25 cellular contexts compared by ENCODE assay signal in genomic region chr19:19432732-19433131, GRCh38. TPM values are rescaled to one million over a fixed set of nuclear protein-coding genes. Genes with fewer than 3 reads are reported as not detected.
DNase-seq lines count a peak whose midpoint lies in the region; TF ChIP-seq lines count a peak whose summit lies in the region.
"Had no signal": no experiment of that assay in that cellular context is flagged by ENCODE, and none has a peak within 500 bp of the region (broad histone marks: within the 10 kb centered on the region; RNA-seq: fewer than 3 reads in every experiment).

No MANE protein-coding gene starts in this region.

- H3K4me3 Mint-ChIP-seq in activated naive CD4-positive, alpha-beta T cell treated with anti-CD3 and anti-CD28 coated beads, Interleukin-2, amount 10 ng/mL, durations not matched to agents 7 days and 5 days, result no peak overlapping the region
- H3K4me3 Mint-ChIP-seq in activated naive CD4-positive, alpha-beta T cell treated with anti-CD3 and anti-CD28 coated beads for 36 hours, result no peak overlapping the region
- peak overlapping the region in 1 of 5 experiments; percentile 13 for H3K4me3 Mint-ChIP-seq in brain
- H3K4me3 Mint-ChIP-seq in neural progenitor cell, result no peak overlapping the region
- no peak overlapping the region for H3K4me3 Mint-ChIP-seq in endothelial cell (ENCODE audit: unreplicated experiment)
- H3K4me3 Mint-ChIP-seq: activated naive CD8-positive, alpha-beta T cell treated with anti-CD3 and anti-CD28 coated beads, Interleukin-2, amount 10 ng/mL, durations not matched to agents 7 days and 5 days; memory B cell had no signal

- H3K27ac Mint-ChIP-seq in activated naive CD4-positive, alpha-beta T cell treated with anti-CD3 and anti-CD28 coated beads, Interleukin-2, amount 10 ng/mL, durations not matched to agents 7 days and 5 days, result peak overlapping the region; percentile 47
- no peak overlapping the region for H3K27ac Mint-ChIP-seq in activated naive CD4-positive, alpha-beta T cell treated with anti-CD3 and anti-CD28 coated beads for 36 hours
- H3K27ac Mint-ChIP-seq in brain (peak overlapping the region in 3 of 5 experiments; percentile 22 to 56 (median 40)), neural progenitor cell (peak overlapping the region; percentile 29), endothelial cell (ENCODE audit: unreplicated experiment) (no peak overlapping the region)
- H3K27ac Mint-ChIP-seq: activated naive CD8-positive, alpha-beta T cell treated with anti-CD3 and anti-CD28 coated beads, Interleukin-2, amount 10 ng/mL, durations not matched to agents 7 days and 5 days had no signal

- H3K9ac ChIP-seq in neural progenitor cell, result no peak overlapping the region

- TF ChIP-seq CTCF in HEK293 (tag by site-specific recombination; IDR thresholded peaks at IDR 0.05) (no peak), brain (conservative IDR thresholded peaks at IDR 0.05) (no peak), neural progenitor cell (IDR thresholded peaks at IDR 0.05) (no peak), BE2C (IDR thresholded peaks at IDR 0.05; ENCODE audit: low read depth, low read length) (no peak), endothelial cell (IDR thresholded peaks at IDR 0.05; ENCODE audit: unreplicated experiment) (no peak)

- peaks cover 97% of the 10 kb centered on the region for H4K20me1 ChIP-seq in neural progenitor cell (ENCODE audit: low read depth)

- H3F3A ChIP-seq in neural progenitor cell (ENCODE audit: low read depth), result peaks cover 14% of the 10 kb centered on the region

- CTCF ChIA-PET in activated naive CD4-positive, alpha-beta T cell treated with anti-CD3 and anti-CD28 coated beads, Interleukin-2, amount 10 ng/mL, durations not matched to agents 7 days and 5 days (lab: Charles Lee), result interaction anchor here (0.6 to 0.9 kb wide), 2 partner anchors 35 to 58 kb away, joined by 3 read pairs; no protein-coding TSS in a partner anchor
- CTCF ChIA-PET in activated naive CD4-positive, alpha-beta T cell treated with anti-CD3 and anti-CD28 coated beads for 36 hours (lab: Charles Lee), result no interaction called here
- CTCF ChIA-PET in HEK293 (lab: Yijun Ruan, JAX), result no interaction called here

- H3K4me1 ChIP-seq in HEK293 (ENCODE audit: control insufficient read depth, insufficient read depth, low read length) (peaks cover 15% of the 10 kb centered on the region; the same call in 1 of the 2 replicates), neural progenitor cell (peaks cover 23% of the 10 kb centered on the region), BE2C (no peaks in the 10 kb centered on the region)

- H3K9me3 ChIP-seq in HEK293 (ENCODE audit: control insufficient read depth, insufficient read depth, low read depth, low read length), result no peaks in the 10 kb centered on the region
- no peaks in the 10 kb centered on the region for H3K9me3 ChIP-seq in neural progenitor cell (ENCODE audit: low read depth)
- no peaks in the 10 kb centered on the region for H3K9me3 ChIP-seq in BE2C
- H3K9me3 ChIP-seq: MG63, transverse colon had no signal

- H3K4me2 ChIP-seq in neural progenitor cell, result no peak overlapping the region
- H3K4me2 ChIP-seq: PC-9 had no signal

- no peaks in the 10 kb centered on the region for H3K9me3 Mint-ChIP-seq in activated naive CD4-positive, alpha-beta T cell treated with anti-CD3 and anti-CD28 coated beads, Interleukin-2, amount 10 ng/mL, durations not matched to agents 7 days and 5 days
- H3K9me3 Mint-ChIP-seq in activated naive CD4-positive, alpha-beta T cell treated with anti-CD3 and anti-CD28 coated beads for 36 hours, result no peaks in the 10 kb centered on the region
- peaks cover 0 to 2% (median 0%) of the 10 kb centered on the region in 5 experiments for H3K9me3 Mint-ChIP-seq in brain
- no peaks in the 10 kb centered on the region for H3K9me3 Mint-ChIP-seq in neural progenitor cell
- H3K9me3 Mint-ChIP-seq in endothelial cell (ENCODE audit: unreplicated experiment), result no peaks in the 10 kb centered on the region
- H3K9me3 Mint-ChIP-seq: activated naive CD8-positive, alpha-beta T cell treated with anti-CD3 and anti-CD28 coated beads, Interleukin-2, amount 10 ng/mL, durations not matched to agents 7 days and 5 days; memory B cell had no signal

- peaks cover 100% of the 10 kb centered on the region for H3K79me2 ChIP-seq in neural progenitor cell (ENCODE audit: low read depth)

- H3K27me3 Mint-ChIP-seq in activated naive CD4-positive, alpha-beta T cell treated with anti-CD3 and anti-CD28 coated beads, Interleukin-2, amount 10 ng/mL, durations not matched to agents 7 days and 5 days, result no peaks in the 10 kb centered on the region
- no peaks in the 10 kb centered on the region for H3K27me3 Mint-ChIP-seq in activated naive CD4-positive, alpha-beta T cell treated with anti-CD3 and anti-CD28 coated beads for 36 hours (ENCODE audit: low read depth)
- H3K27me3 Mint-ChIP-seq in brain, result no peaks in the 10 kb centered on the region
- H3K27me3 Mint-ChIP-seq in neural progenitor cell (ENCODE audit: insufficient read depth, low read depth), result no peaks in the 10 kb centered on the region
- peaks cover 3% of the 10 kb centered on the region for H3K27me3 Mint-ChIP-seq in endothelial cell (ENCODE audit: unreplicated experiment)
- H3K27me3 Mint-ChIP-seq: activated naive CD8-positive, alpha-beta T cell treated with anti-CD3 and anti-CD28 coated beads, Interleukin-2, amount 10 ng/mL, durations not matched to agents 7 days and 5 days; memory B cell had no signal

- H3K4me3 ChIP-seq in HEK293 (ENCODE audit: low read depth, low read length), result no peak overlapping the region
- H3K4me3 ChIP-seq in neural progenitor cell, result no peak overlapping the region
- H3K4me3 ChIP-seq in BE2C (ENCODE audit: low read depth, low read length), result no peak overlapping the region
- H3K4me3 ChIP-seq: dorsolateral prefrontal cortex, MG63, PC-9, transverse colon had no signal

- peaks cover 14% of the 10 kb centered on the region for H3K4me1 Mint-ChIP-seq in activated naive CD4-positive, alpha-beta T cell treated with anti-CD3 and anti-CD28 coated beads, Interleukin-2, amount 10 ng/mL, durations not matched to agents 7 days and 5 days
- H3K4me1 Mint-ChIP-seq in activated naive CD4-positive, alpha-beta T cell treated with anti-CD3 and anti-CD28 coated beads for 36 hours (ENCODE audit: low read depth), result peaks cover 54% of the 10 kb centered on the region
- H3K4me1 Mint-ChIP-seq in brain (peaks cover 25% of the 10 kb centered on the region), neural progenitor cell (peaks cover 23% of the 10 kb centered on the region), endothelial cell (ENCODE audit: unreplicated experiment) (peaks cover 15% of the 10 kb centered on the region)

- no peaks in the 10 kb centered on the region for H3K27me3 ChIP-seq in neural progenitor cell
- no peaks in the 10 kb centered on the region for H3K27me3 ChIP-seq in BE2C
- H3K27me3 ChIP-seq: dorsolateral prefrontal cortex, MG63, transverse colon had no signal

- H3K36me3 Mint-ChIP-seq in activated naive CD4-positive, alpha-beta T cell treated with anti-CD3 and anti-CD28 coated beads, Interleukin-2, amount 10 ng/mL, durations not matched to agents 7 days and 5 days, result peaks cover 20% of the 10 kb centered on the region
- H3K36me3 Mint-ChIP-seq in activated naive CD4-positive, alpha-beta T cell treated with anti-CD3 and anti-CD28 coated beads for 36 hours (ENCODE audit: low read depth), result peaks cover 6% of the 10 kb centered on the region
- H3K36me3 Mint-ChIP-seq in brain, result peaks cover 9% of the 10 kb centered on the region
- peaks cover 23% of the 10 kb centered on the region for H3K36me3 Mint-ChIP-seq in neural progenitor cell
- peaks cover 8% of the 10 kb centered on the region for H3K36me3 Mint-ChIP-seq in endothelial cell (ENCODE audit: low read depth, unreplicated experiment)

- no peak overlapping the region for H3K27ac ChIP-seq in HEK293 (ENCODE audit: extremely low read depth, low read depth, low read length)
- no peak overlapping the region for H3K27ac ChIP-seq in neural progenitor cell
- H3K27ac ChIP-seq: dorsolateral prefrontal cortex, PC-9, transverse colon had no signal

- intact Hi-C loops in activated naive CD4-positive, alpha-beta T cell treated with anti-CD3 and anti-CD28 coated beads for 36 hours (cut with micrococcal nuclease), result no loop called here

- H3K36me3 ChIP-seq in HEK293 (ENCODE audit: control insufficient read depth in 2 of 2, insufficient read depth in 1 of 2, low read length in 2 of 2) (peaks cover 4 to 15% of the 10 kb centered on the region in 2 experiments; a peak in 2 of 3 replicates), neural progenitor cell (no peaks in the 10 kb centered on the region), BE2C (peaks cover 11% of the 10 kb centered on the region)
- H3K36me3 ChIP-seq: transverse colon had no signal

- POLR2A ChIA-PET in HEK293 (lab: Yijun Ruan, JAX), result no interaction called here

- no peak for DNase-seq in activated naive CD4-positive, alpha-beta T cell treated with anti-CD3 and anti-CD28 coated beads, Interleukin-2, amount 10 ng/mL, durations not matched to agents 7 days and 5 days
- DNase-seq in activated naive CD4-positive, alpha-beta T cell treated with anti-CD3 and anti-CD28 coated beads for 36 hours, result no peak
- DNase-seq in neural progenitor cell (ENCODE audit: low spot score) (no peak), BE2C (no peak), endothelial cell (ENCODE audit: low spot score) (no peak), NCI-H345 treated with DMSO at 0.1 percent for 48 hours (lab: John Stamatoyannopoulos, UW; ENCODE audit: unreplicated experiment) (no peak)
- DNase-seq: activated CD8-positive, alpha-beta memory T cell treated with anti-CD3 and anti-CD28 coated beads for 24 hours; activated naive CD8-positive, alpha-beta T cell treated with anti-CD3 and anti-CD28 coated beads, Interleukin-2, amount 10 ng/mL, durations not matched to agents 7 days and 5 days; activated T-cell treated with anti-CD3 and anti-CD28 coated beads, Interleukin-2, amount 50 U/mL, for 48 hours; caudate nucleus; DMS79; dorsolateral prefrontal cortex; GDM1; H7; hippocampal formation; KG1; MG63; NCI-H2029; NCI-H526 treated with DMSO at 0.1 percent for 48 hours; PC-9; Right ventricle myocardium superior; transverse colon had no signal

- no peak overlapping the region for H2AFZ ChIP-seq in neural progenitor cell (replicated peaks)
- H2AFZ ChIP-seq: PC-9 had no signal

RNA-seq across cellular contexts. Expression of gene GATAD2A, which starts 27.3 kb away (rescaled TPM):
- total RNA-seq in activated naive CD4-positive, alpha-beta T cell treated with anti-CD3 and anti-CD28 coated beads for 36 hours, result 100 to 1,000 TPM in 1 of 2 experiments, 10 to 100 TPM in 1; 91.2 to 100 TPM
- 40.0 TPM for polyA plus RNA-seq in brain (ENCODE audit: insufficient read depth, low read depth, low replicate concordance)
- total RNA-seq in neural progenitor cell (ENCODE audit: low replicate concordance) (37.9 and 49.8 TPM in 2 replicates), endothelial cell (ENCODE audit: unreplicated experiment) (150 TPM)
- polyA plus RNA-seq in BE2C (2012; ENCODE audit: insufficient read depth, insufficient read length, low read depth), result 76.3 TPM

Comparison
In these comparisons a context has a peak if more than half of its experiments do, and no peak if none do; other contexts are left out.
1. H3K27ac Mint-ChIP-seq: peak in activated naive CD4-positive, alpha-beta T cell treated with anti-CD3 and anti-CD28 coated beads, Interleukin-2, amount 10 ng/mL, durations not matched to agents 7 days and 5 days (single experiment), brain (3 of 5) and neural progenitor cell (single experiment); none in activated naive CD4-positive, alpha-beta T cell treated with anti-CD3 and anti-CD28 coated beads for 36 hours (single experiment) and endothelial cell (single experiment).